In the genomic region with DNA sequence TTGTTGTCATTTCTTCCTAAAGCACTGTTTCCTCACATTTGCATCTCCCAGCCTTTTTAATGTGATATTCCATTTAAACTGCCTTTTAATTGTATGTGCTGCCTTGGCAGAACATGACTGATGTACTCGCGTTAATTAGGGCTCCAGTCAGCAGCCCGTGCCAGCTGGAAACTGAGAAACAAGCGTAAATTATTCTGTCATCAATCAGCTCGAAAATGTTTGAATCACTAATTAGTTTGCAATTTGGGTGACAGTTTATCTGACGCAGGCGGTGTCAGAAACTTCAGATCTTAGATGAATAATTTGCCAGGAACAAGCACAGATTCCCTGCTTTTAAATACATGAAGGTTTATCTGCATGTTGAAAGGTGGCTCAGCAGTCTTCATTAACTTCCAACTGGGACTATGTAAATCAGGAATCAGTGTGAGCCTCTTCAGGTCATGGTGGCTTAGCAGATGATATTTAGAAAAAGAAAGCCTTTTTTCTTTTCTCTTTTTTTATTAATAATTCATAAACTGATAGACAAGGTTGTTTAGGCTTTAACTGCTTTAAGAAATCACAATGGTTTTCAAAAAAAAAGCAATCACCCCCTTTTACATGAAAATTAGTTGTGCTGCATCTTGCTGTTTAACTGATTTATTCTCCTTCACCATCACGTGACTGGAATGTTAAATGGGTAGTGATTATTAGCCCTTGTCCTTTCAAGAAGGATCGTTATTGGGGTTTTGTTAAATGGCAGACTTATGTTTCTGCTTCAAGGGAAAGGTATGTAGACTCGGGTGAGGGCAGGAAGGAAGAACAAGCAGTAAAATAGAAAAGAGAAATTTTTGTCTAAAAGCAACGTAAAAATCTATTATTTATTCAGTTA, we compare ENCODE assay signal across 27 cellular contexts.
DNase-seq lines count a peak whose midpoint lies in the region; ATAC-seq, FAIRE-seq and TF ChIP-seq lines count a peak whose summit lies in the region.
"Had no signal": no experiment of that assay in that cellular context is flagged by ENCODE, and none has a peak within 500 bp of the region (broad histone marks: within the 10 kb centered on the region; RNA-seq: fewer than 3 reads in every experiment).

No MANE protein-coding gene starts in this region.

- no peak overlapping the region for H3K27ac ChIP-seq in astrocyte (ENCODE audit: low read depth, low read length)
- H3K27ac ChIP-seq in CD4-positive, alpha-beta memory T cell (ENCODE audit: low read depth, low read length) = no peak overlapping the region
- H3K27ac ChIP-seq: gastrocnemius medialis had no signal

- H3K36me3 Mint-ChIP-seq in astrocyte (ENCODE audit: low read depth, unreplicated experiment) (no peaks in the 10 kb centered on the region), nephron progenitor cell (ENCODE audit: low read depth) (no peaks in the 10 kb centered on the region)
- no peaks in the 10 kb centered on the region for H3K36me3 Mint-ChIP-seq in CD4-positive, alpha-beta memory T cell
- H3K36me3 Mint-ChIP-seq in stimulated activated effector memory CD8-positive, alpha-beta T cell treated with anti-CD3 and anti-CD28 coated beads, Interleukin-12 subunit alpha, Interleukin-12 subunit beta, amount 100 ng/mL, for 72 hours = no peaks in the 10 kb centered on the region
- H3K36me3 Mint-ChIP-seq: CD4-positive, CD25-positive, alpha-beta regulatory T cell; natural killer cell had no signal

- CTCF ChIA-PET in CD4-positive, alpha-beta memory T cell (lab: Charles Lee; ENCODE audit: partially characterized antibody) = no interaction called here

- DNase-seq in ELF-1 (ENCODE audit: low read depth, low spot score) = peak; percentile 40
- DNase-seq in NCI-H1436 (lab: John Stamatoyannopoulos, UW) = peak; percentile 33
- DNase-seq in astrocyte (ENCODE audit: low read depth) = peak; percentile 11
- no peak for DNase-seq in nephron progenitor cell
- no peak for DNase-seq in DMS53 treated with DMSO at 0.1 percent for 48 hours (lab: John Stamatoyannopoulos, UW; ENCODE audit: unreplicated experiment)
- no peak for DNase-seq in CD4-positive, alpha-beta memory T cell
- no peak for DNase-seq in activated CD4-positive, alpha-beta T cell treated with anti-CD3 and anti-CD28 coated beads, Interleukin-2, amount 50 U/mL, for 48 hours
- DNase-seq in stimulated activated effector memory CD8-positive, alpha-beta T cell treated with anti-CD3 and anti-CD28 coated beads, Interleukin-12 subunit alpha, Interleukin-12 subunit beta, amount 100 ng/mL, for 72 hours (ENCODE audit: low spot score in 2 of 2) = no peak
- DNase-seq: activated B cell treated with CpG ODN at 0.5 μM for 24 hours; activated CD8-positive, alpha-beta T cell treated with anti-CD3 and anti-CD28 coated beads for 36 hours; activated naive CD4-positive, alpha-beta T cell treated with anti-CD3 and anti-CD28 coated beads, Interleukin-2, amount 50 U/mL, for 16 hours; activated T-cell treated with anti-CD3 and anti-CD28 coated beads, Interleukin-2, amount 50 U/mL, for 4 hours; CD4-positive, CD25-positive, alpha-beta regulatory T cell; DND-41; gastrocnemius medialis; left colon; natural killer cell; NCI-H187 treated with DMSO at 0.1 percent for 48 hours; NCI-H446 treated with DMSO at 0.1 percent for 48 hours; stimulated activated CD4-positive, alpha-beta T cell treated with anti-CD3 and anti-CD28 coated beads, Interleukin-2, amount 100 ng/mL, for 24 hours; stimulated activated naive CD4-positive, alpha-beta T cell; T-helper 9 cell had no signal

- H3K27me3 ChIP-seq in astrocyte (ENCODE audit: insufficient read depth, low read length) = no peaks in the 10 kb centered on the region
- H3K27me3 ChIP-seq in CD4-positive, alpha-beta memory T cell (ENCODE audit: insufficient read depth, low read length) = no peaks in the 10 kb centered on the region
- H3K27me3 ChIP-seq: gastrocnemius medialis had no signal

- H3K36me3 ChIP-seq in astrocyte (ENCODE audit: insufficient read depth, low read length) = no peaks in the 10 kb centered on the region
- no peaks in the 10 kb centered on the region for H3K36me3 ChIP-seq in CD4-positive, alpha-beta memory T cell (ENCODE audit: insufficient read depth, low read length)
- H3K36me3 ChIP-seq: gastrocnemius medialis, HAP-1 had no signal

- POLR2A ChIA-PET in CD4-positive, alpha-beta memory T cell (lab: Charles Lee; ENCODE audit: partially characterized antibody) = no interaction called here

- no peaks in the 10 kb centered on the region for H4K20me1 ChIP-seq in astrocyte (ENCODE audit: insufficient read depth, low read length)

- H3K9me3 ChIP-seq in astrocyte (ENCODE audit: insufficient read depth, low read depth, low read length) = no peaks in the 10 kb centered on the region
- H3K9me3 ChIP-seq in CD4-positive, alpha-beta memory T cell (ENCODE audit: control insufficient read depth in 1 of 2, low read length in 2 of 2) = no peaks in the 10 kb centered on the region
- H3K9me3 ChIP-seq: gastrocnemius medialis, HAP-1 had no signal

- H2AFZ ChIP-seq in astrocyte (ENCODE audit: low read depth, low read length) = peak overlapping the region; percentile 3

- no peak overlapping the region for H3K4me3 Mint-ChIP-seq in astrocyte (ENCODE audit: unreplicated experiment)
- H3K4me3 Mint-ChIP-seq in nephron progenitor cell = peak overlapping the region; percentile 46
- no peak overlapping the region for H3K4me3 Mint-ChIP-seq in CD4-positive, alpha-beta memory T cell
- H3K4me3 Mint-ChIP-seq in stimulated activated effector memory CD8-positive, alpha-beta T cell treated with anti-CD3 and anti-CD28 coated beads, Interleukin-12 subunit alpha, Interleukin-12 subunit beta, amount 100 ng/mL, for 72 hours = no peak overlapping the region
- H3K4me3 Mint-ChIP-seq: activated B cell treated with CpG ODN at 0.5 μM for 24 hours; activated CD8-positive, alpha-beta T cell treated with anti-CD3 and anti-CD28 coated beads for 36 hours; activated T-cell treated with anti-CD3 and anti-CD28 coated beads, Interleukin-2, amount 50 U/mL, for 4 hours; CD4-positive, CD25-positive, alpha-beta regulatory T cell; central memory CD8-positive, alpha-beta T cell; natural killer cell had no signal

- no peak overlapping the region for H3K4me3 ChIP-seq in astrocyte (ENCODE audit: insufficient read depth, low read depth, low read length)
- H3K4me3 ChIP-seq in CD4-positive, alpha-beta memory T cell (ENCODE audit: low read length in 2 of 2) = no peak overlapping the region
- H3K4me3 ChIP-seq: gastrocnemius medialis, HAP-1 had no signal

- H3K9ac ChIP-seq in astrocyte (ENCODE audit: low read length) = no peak overlapping the region

- H3K4me2 ChIP-seq in astrocyte (ENCODE audit: low read length) = no peak overlapping the region

- H3K4me1 Mint-ChIP-seq in astrocyte (ENCODE audit: low read depth, unreplicated experiment) (peaks cover 1% of the 10 kb centered on the region), nephron progenitor cell (peaks cover 24% of the 10 kb centered on the region)
- no peaks in the 10 kb centered on the region for H3K4me1 Mint-ChIP-seq in CD4-positive, alpha-beta memory T cell
- H3K4me1 Mint-ChIP-seq in stimulated activated effector memory CD8-positive, alpha-beta T cell treated with anti-CD3 and anti-CD28 coated beads, Interleukin-12 subunit alpha, Interleukin-12 subunit beta, amount 100 ng/mL, for 72 hours = no peaks in the 10 kb centered on the region
- H3K4me1 Mint-ChIP-seq: activated B cell treated with CpG ODN at 0.5 μM for 24 hours; CD4-positive, CD25-positive, alpha-beta regulatory T cell; central memory CD8-positive, alpha-beta T cell; natural killer cell had no signal

- H3K27ac Mint-ChIP-seq in astrocyte (ENCODE audit: unreplicated experiment) = no peak overlapping the region
- H3K27ac Mint-ChIP-seq in nephron progenitor cell = no peak overlapping the region
- no peak overlapping the region for H3K27ac Mint-ChIP-seq in CD4-positive, alpha-beta memory T cell
- no peak overlapping the region for H3K27ac Mint-ChIP-seq in stimulated activated effector memory CD8-positive, alpha-beta T cell treated with anti-CD3 and anti-CD28 coated beads, Interleukin-12 subunit alpha, Interleukin-12 subunit beta, amount 100 ng/mL, for 72 hours
- H3K27ac Mint-ChIP-seq: activated B cell treated with CpG ODN at 0.5 μM for 24 hours; activated CD8-positive, alpha-beta T cell treated with anti-CD3 and anti-CD28 coated beads for 36 hours; CD4-positive, CD25-positive, alpha-beta regulatory T cell; natural killer cell; progenitor cell of endocrine pancreas had no signal

- TF ChIP-seq CTCF in astrocyte (IDR thresholded peaks at IDR 0.05; ENCODE audit: insufficient read depth, low read depth, low read length) = no peak
- no peak for TF ChIP-seq CTCF in nephron progenitor cell (IDR thresholded peaks at IDR 0.05)

- H3K27me3 Mint-ChIP-seq in astrocyte (ENCODE audit: low read depth, unreplicated experiment) = peaks cover 2% of the 10 kb centered on the region
- peaks cover 7% of the 10 kb centered on the region for H3K27me3 Mint-ChIP-seq in nephron progenitor cell (ENCODE audit: low read depth, poor library complexity)
- H3K27me3 Mint-ChIP-seq in CD4-positive, alpha-beta memory T cell = no peaks in the 10 kb centered on the region
- H3K27me3 Mint-ChIP-seq: activated B cell treated with CpG ODN at 0.5 μM for 24 hours; activated CD8-positive, alpha-beta T cell treated with anti-CD3 and anti-CD28 coated beads for 36 hours; CD4-positive, CD25-positive, alpha-beta regulatory T cell had no signal

- H3K79me2 ChIP-seq in astrocyte (ENCODE audit: insufficient read depth, low read length) = no peaks in the 10 kb centered on the region

- no peak for ATAC-seq in stimulated activated effector memory CD8-positive, alpha-beta T cell treated with anti-CD3 and anti-CD28 coated beads, Interleukin-12 subunit alpha, Interleukin-12 subunit beta, amount 100 ng/mL, for 72 hours
- ATAC-seq: activated CD8-positive, alpha-beta T cell treated with anti-CD3 and anti-CD28 coated beads for 36 hours; activated T-cell treated with anti-CD3 and anti-CD28 coated beads, Interleukin-2, amount 50 U/mL, for 4 hours; esophagus mucosa; gastrocnemius medialis; left colon; natural killer cell had no signal

- no peak for FAIRE-seq in astrocyte (lab: Jason Lieb, UNC)
- FAIRE-seq: HTR-8/SVneo had no signal

- peaks cover 3% of the 10 kb centered on the region for H3K9me3 Mint-ChIP-seq in astrocyte (ENCODE audit: unreplicated experiment)
- peaks cover 4% of the 10 kb centered on the region for H3K9me3 Mint-ChIP-seq in nephron progenitor cell
- H3K9me3 Mint-ChIP-seq in CD4-positive, alpha-beta memory T cell = no peaks in the 10 kb centered on the region
- no peaks in the 10 kb centered on the region for H3K9me3 Mint-ChIP-seq in stimulated activated effector memory CD8-positive, alpha-beta T cell treated with anti-CD3 and anti-CD28 coated beads, Interleukin-12 subunit alpha, Interleukin-12 subunit beta, amount 100 ng/mL, for 72 hours
- H3K9me3 Mint-ChIP-seq: activated B cell treated with CpG ODN at 0.5 μM for 24 hours; activated CD8-positive, alpha-beta T cell treated with anti-CD3 and anti-CD28 coated beads for 36 hours; activated T-cell treated with anti-CD3 and anti-CD28 coated beads, Interleukin-2, amount 50 U/mL, for 4 hours; CD4-positive, CD25-positive, alpha-beta regulatory T cell; central memory CD8-positive, alpha-beta T cell; natural killer cell had no signal

- H3K4me1 ChIP-seq in astrocyte (ENCODE audit: insufficient read depth, low read length) = no peaks in the 10 kb centered on the region
- H3K4me1 ChIP-seq in CD4-positive, alpha-beta memory T cell (ENCODE audit: insufficient read depth, low read length) = no peaks in the 10 kb centered on the region
- H3K4me1 ChIP-seq: gastrocnemius medialis, HAP-1 had no signal

- intact Hi-C loops in CD4-positive, alpha-beta memory T cell (cut with micrococcal nuclease) = no loop called here

Comparison
In these comparisons a context has a peak if more than half of its experiments do, and no peak if none do; other contexts are left out.
1. DNase-seq: peak in ELF-1 (single experiment), NCI-H1436 (single experiment) and astrocyte (single experiment); none in nephron progenitor cell (single experiment), DMS53 treated with DMSO at 0.1 percent for 48 hours (single experiment), CD4-positive, alpha-beta memory T cell (0 of 5), activated CD4-positive, alpha-beta T cell treated with anti-CD3 and anti-CD28 coated beads, Interleukin-2, amount 50 U/mL, for 48 hours (0 of 2) and stimulated activated effector memory CD8-positive, alpha-beta T cell treated with anti-CD3 and anti-CD28 coated beads, Interleukin-12 subunit alpha, Interleukin-12 subunit beta, amount 100 ng/mL, for 72 hours (0 of 2).